Comparison of ENCODE assay signal across 10 cellular contexts in the genomic region with DNA sequence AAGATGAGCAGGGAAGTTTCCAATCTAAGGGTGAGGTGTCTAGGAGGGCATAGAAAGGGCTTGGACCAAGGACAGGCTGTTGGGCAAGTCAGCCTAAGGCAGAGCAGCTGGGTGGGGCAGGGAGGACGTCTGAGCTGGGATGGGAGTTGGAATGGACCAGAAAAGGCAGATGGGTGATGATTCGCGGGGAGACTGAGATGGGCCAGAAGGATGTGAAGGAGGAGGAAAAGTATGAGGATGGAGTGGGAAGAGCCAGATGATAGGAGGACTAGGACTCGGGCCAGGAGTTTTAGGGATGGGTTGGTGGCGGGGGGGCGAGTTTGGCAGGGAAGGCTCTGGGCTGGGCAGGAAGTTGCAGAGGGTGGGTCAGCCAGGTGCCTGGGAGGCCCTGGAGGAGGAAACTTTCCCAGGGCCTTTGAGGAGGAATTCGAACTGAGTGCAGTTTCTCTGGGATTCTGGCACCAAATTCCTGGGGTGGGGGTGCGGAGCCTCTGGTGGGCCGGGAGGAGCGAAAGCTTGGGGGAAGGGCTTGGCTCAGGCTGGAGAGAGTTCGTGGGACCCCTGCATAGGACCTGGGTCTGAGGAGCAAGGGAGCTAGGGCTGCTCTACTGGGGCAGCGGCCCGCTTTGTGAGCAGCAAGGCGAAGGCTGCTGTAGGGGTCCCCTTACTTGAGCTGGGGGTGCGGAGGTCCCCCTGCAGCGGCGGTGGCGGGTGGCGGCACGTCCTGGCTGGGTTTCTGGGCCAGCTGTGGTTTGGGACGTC. TPM values are rescaled to one million over a fixed set of nuclear protein-coding genes. Genes with fewer than 3 reads are reported as not detected.
DNase-seq lines count a peak whose midpoint lies in the region; ATAC-seq, FAIRE-seq and TF ChIP-seq lines count a peak whose summit lies in the region.
"Had no signal": no experiment of that assay in that cellular context is flagged by ENCODE, and none has a peak within 500 bp of the region (broad histone marks: within the 10 kb centered on the region; RNA-seq: fewer than 3 reads in every experiment).

No MANE protein-coding gene starts in this region.

- H3K27ac ChIP-seq in A549 (no peak overlapping the region), fibroblast of lung (ENCODE audit: insufficient read depth, low read length) (peak overlapping the region; percentile 84)
- H3K27ac ChIP-seq in naive thymus-derived CD4-positive, alpha-beta T cell (ENCODE audit: low read depth, low read length): no peak overlapping the region

- no peaks in the 10 kb centered on the region for H4K20me1 ChIP-seq in fibroblast of lung (ENCODE audit: control insufficient read depth, extremely low read depth, insufficient read depth, low read length)

- POLR2A ChIA-PET in A549 (lab: Yijun Ruan, JAX): no interaction called here
- POLR2A ChIA-PET in naive thymus-derived CD4-positive, alpha-beta T cell (lab: Charles Lee): interaction anchor here (1.1 kb wide), 1 partner anchor 8 kb away, joined by 3 read pairs; the partner anchor contains the start of gene TIMP1
- POLR2A ChIA-PET in activated CD4-positive, alpha-beta memory T cell treated with anti-CD3 and anti-CD28 coated beads, Interleukin-2, amount 10 ng/mL, durations not matched to agents 7 days and 5 days (lab: Charles Lee): no interaction called here

- peaks cover 4% of the 10 kb centered on the region; the same call in 1 of the 2 replicates for H3K36me3 ChIP-seq in MG63
- H3K36me3 ChIP-seq in fibroblast of lung (ENCODE audit: control insufficient read depth, insufficient read depth, low read length): no peaks in the 10 kb centered on the region
- peaks cover 0 to 31% (median 9%) of the 10 kb centered on the region in 3 experiments for H3K36me3 ChIP-seq in naive thymus-derived CD4-positive, alpha-beta T cell (ENCODE audit: control insufficient read depth in 2 of 3, insufficient read depth in 3 of 3, low read length in 3 of 3)

- H3K9me3 ChIP-seq in A549: no peaks in the 10 kb centered on the region
- no peaks in the 10 kb centered on the region for H3K9me3 ChIP-seq in MG63
- H3K9me3 ChIP-seq in fibroblast of lung (ENCODE audit: control insufficient read depth, insufficient read depth, low read depth, low read length): no peaks in the 10 kb centered on the region
- no peaks in the 10 kb centered on the region for H3K9me3 ChIP-seq in naive thymus-derived CD4-positive, alpha-beta T cell (ENCODE audit: control insufficient read depth in 2 of 3, low read length in 3 of 3)

- ATAC-seq in A549: peak; percentile 3 to 11; a peak in 3 of 6 replicates
- ATAC-seq in naive thymus-derived CD4-positive, alpha-beta T cell: no peak

- intact Hi-C loops in naive thymus-derived CD4-positive, alpha-beta T cell (cut with micrococcal nuclease): no loop called here

- CTCF ChIA-PET in A549 (lab: Yijun Ruan, JAX): no interaction called here
- CTCF ChIA-PET in naive thymus-derived CD4-positive, alpha-beta T cell (lab: Charles Lee): no interaction called here
- CTCF ChIA-PET in activated CD4-positive, alpha-beta memory T cell treated with anti-CD3 and anti-CD28 coated beads, Interleukin-2, amount 10 ng/mL, durations not matched to agents 7 days and 5 days (lab: Charles Lee): no interaction called here

- DNase-seq in A549 (ENCODE audit: low read depth in 1 of 2, low spot score in 1 of 2) (no peak), MG63 (peak; percentile 75), fibroblast of lung (ENCODE audit: low read depth in 2 of 2) (peak; percentile 61 to 69), SW 1271 (lab: John Stamatoyannopoulos, UW) (no peak), NCI-H2171 (lab: John Stamatoyannopoulos, UW) (no peak), DMS53 treated with DMSO at 0.1 percent for 48 hours (lab: John Stamatoyannopoulos, UW; ENCODE audit: unreplicated experiment) (no peak)
- no peak for DNase-seq in naive thymus-derived CD4-positive, alpha-beta T cell
- DNase-seq in activated CD4-positive, alpha-beta memory T cell treated with anti-CD3 and anti-CD28 coated beads, Interleukin-2, amount 10 ng/mL, durations not matched to agents 7 days and 5 days: no peak
- DNase-seq: DMS79, NCI-H526 had no signal

- peaks cover 7 to 18% (median 14%) of the 10 kb centered on the region in 7 donors for H3K4me1 Mint-ChIP-seq in naive thymus-derived CD4-positive, alpha-beta T cell
- H3K4me1 Mint-ChIP-seq in activated CD4-positive, alpha-beta memory T cell treated with anti-CD3 and anti-CD28 coated beads, Interleukin-2, amount 10 ng/mL, durations not matched to agents 7 days and 5 days: peaks cover 16% of the 10 kb centered on the region

- H2AFZ ChIP-seq in fibroblast of lung (ENCODE audit: low read length): no peak overlapping the region

- TF ChIP-seq CTCF in A549 (IDR thresholded peaks at IDR 0.05) (no peak), fibroblast of lung (conservative IDR thresholded peaks at IDR 0.05 in 1 of 2, IDR thresholded peaks at IDR 0.05 in 1 of 2; ENCODE audit: low read depth in 1 of 2, low read length in 2 of 2) (no peak)

- H3K27me3 ChIP-seq in MG63 (no peaks in the 10 kb centered on the region), fibroblast of lung (ENCODE audit: control insufficient read depth, insufficient read depth, low read length) (no peaks in the 10 kb centered on the region)
- no peaks in the 10 kb centered on the region for H3K27me3 ChIP-seq in naive thymus-derived CD4-positive, alpha-beta T cell (ENCODE audit: control insufficient read depth in 2 of 2, insufficient read depth in 2 of 2, low read length in 2 of 2)

- H3K36me3 Mint-ChIP-seq in naive thymus-derived CD4-positive, alpha-beta T cell: peaks cover 0 to 25% (median 11%) of the 10 kb centered on the region in 5 donors
- H3K36me3 Mint-ChIP-seq in activated CD4-positive, alpha-beta memory T cell treated with anti-CD3 and anti-CD28 coated beads, Interleukin-2, amount 10 ng/mL, durations not matched to agents 7 days and 5 days (ENCODE audit: low read depth): peaks cover 30% of the 10 kb centered on the region

- no peaks in the 10 kb centered on the region for H3K79me2 ChIP-seq in fibroblast of lung (ENCODE audit: control insufficient read depth, insufficient read depth, low read length)

- peak overlapping the region in 6 of 10 donors; percentile 25 to 65 (median 32) for H3K4me3 Mint-ChIP-seq in naive thymus-derived CD4-positive, alpha-beta T cell
- H3K4me3 Mint-ChIP-seq in activated CD4-positive, alpha-beta memory T cell treated with anti-CD3 and anti-CD28 coated beads, Interleukin-2, amount 10 ng/mL, durations not matched to agents 7 days and 5 days: no peak overlapping the region

- H3K4me2 ChIP-seq in A549 (no peak overlapping the region), fibroblast of lung (ENCODE audit: extremely low read depth, insufficient read depth, low read length) (peak overlapping the region; percentile 35)

- H3K9me3 Mint-ChIP-seq in naive thymus-derived CD4-positive, alpha-beta T cell: peaks cover 0 to 7% (median 0%) of the 10 kb centered on the region in 11 donors
- H3K9me3 Mint-ChIP-seq in activated CD4-positive, alpha-beta memory T cell treated with anti-CD3 and anti-CD28 coated beads, Interleukin-2, amount 10 ng/mL, durations not matched to agents 7 days and 5 days: no peaks in the 10 kb centered on the region

- peak overlapping the region; percentile 69 for H3K9ac ChIP-seq in fibroblast of lung (ENCODE audit: insufficient read depth, low read length)

- no peak for FAIRE-seq in A549 (lab: Jason Lieb, UNC)

- no peak for TF ChIP-seq RAD21 in A549 (conservative IDR thresholded peaks at IDR 0.05 in 1 of 2, IDR thresholded peaks at IDR 0.05 in 1 of 2)

- H3K4me3 ChIP-seq in A549: no peak overlapping the region
- no peak overlapping the region for H3K4me3 ChIP-seq in MG63
- H3K4me3 ChIP-seq in fibroblast of lung (replicated peaks in 1 of 4; ENCODE audit: control extremely low read depth in 1 of 4, insufficient read depth in 1 of 4, low read depth in 3 of 4, low read length in 4 of 4): peak overlapping the region in 2 of 4 experiments; percentile 14 to 37
- H3K4me3 ChIP-seq in naive thymus-derived CD4-positive, alpha-beta T cell (ENCODE audit: low read length): no peak overlapping the region

- H3K27ac Mint-ChIP-seq in naive thymus-derived CD4-positive, alpha-beta T cell: peak overlapping the region in 2 of 9 donors; percentile 54 to 77
- no peak overlapping the region for H3K27ac Mint-ChIP-seq in activated CD4-positive, alpha-beta memory T cell treated with anti-CD3 and anti-CD28 coated beads, Interleukin-2, amount 10 ng/mL, durations not matched to agents 7 days and 5 days

- no peak for TF ChIP-seq POLR2A in A549 (IDR thresholded peaks at IDR 0.05; ENCODE audit: low read length)

- no peak for TF ChIP-seq EP300 in A549 (IDR thresholded peaks at IDR 0.05)

- peaks cover 0 to 4% (median 0%) of the 10 kb centered on the region in 5 donors for H3K27me3 Mint-ChIP-seq in naive thymus-derived CD4-positive, alpha-beta T cell
- H3K27me3 Mint-ChIP-seq in activated CD4-positive, alpha-beta memory T cell treated with anti-CD3 and anti-CD28 coated beads, Interleukin-2, amount 10 ng/mL, durations not matched to agents 7 days and 5 days: no peaks in the 10 kb centered on the region

- H3K4me1 ChIP-seq in A549 (peaks cover 11% of the 10 kb centered on the region; the same call in 1 of the 3 replicates), fibroblast of lung (ENCODE audit: control insufficient read depth, extremely low read depth, insufficient read depth, low read length) (peaks cover 7% of the 10 kb centered on the region)
- H3K4me1 ChIP-seq in naive thymus-derived CD4-positive, alpha-beta T cell (ENCODE audit: control insufficient read depth in 2 of 2, insufficient read depth in 2 of 2, low read length in 2 of 2): peaks cover 0 to 9% of the 10 kb centered on the region in 2 donors

- WGBS in A549 (ENCODE audit: missing lambda C conversion rate): 60% methylated on average over 10 of the region's 21 CpGs

RNA-seq across cellular contexts. Expression of gene TIMP1, which starts 8.7 kb away (rescaled TPM):
- polyA plus RNA-seq in A549 (2011; rRNA removed) (83.2 and 131 TPM in 2 replicates), A549 (2017; fragmentation: RNase III; extraction: RNeasy Plus Mini Kit Qiagen cat#74134 plus additional on column Dnase treatment) (139 to 150 TPM (median 144 TPM) in 3 replicates), fibroblast of lung (1,117 and 2,877 TPM in 2 replicates)
- 152 and 170 TPM in 2 replicates for polyA plus RNA-seq in A549 (2012; cell fraction: cytosol; rRNA removed)
- polyA plus RNA-seq in A549 (2012; cell fraction: nucleus; rRNA removed): 196 and 199 TPM in 2 replicates
- 262 and 323 TPM in 2 replicates for polyA minus RNA-seq in A549 (2011; rRNA and poly(A)+ RNA removed)
- 162 and 333 TPM in 2 replicates for total RNA-seq in MG63 (2014; rRNA removed; shearing (Covaris generic); ENCODE audit: low replicate concordance)
- total RNA-seq in fibroblast of lung: 460 and 845 TPM in 2 replicates
- polyA plus RNA-seq in fibroblast of lung (2012): 1,728 and 3,544 TPM in 2 replicates
- 4,396 and 5,420 TPM in 2 replicates for polyA minus RNA-seq in fibroblast of lung (ENCODE audit: low replicate concordance)
- 100 to 1,000 TPM in 2 of 5 experiments, 10 to 100 TPM in 3; 47.0 to 117 (median 85.2) TPM for total RNA-seq in naive thymus-derived CD4-positive, alpha-beta T cell
- 10 to 100 TPM; 70.5 to 99.1 TPM for polyA plus RNA-seq in naive thymus-derived CD4-positive, alpha-beta T cell
- 100 to 1,000 TPM; 183 to 198 TPM for total RNA-seq in activated CD4-positive, alpha-beta memory T cell treated with anti-CD3 and anti-CD28 coated beads, Interleukin-2, amount 10 ng/mL, durations not matched to agents 7 days and 5 days

RNA-seq across cellular contexts. Expression of gene ARAF, which starts 12.5 kb away (rescaled TPM):
- 37.9 and 60.7 TPM in 2 replicates for polyA plus RNA-seq in A549 (2011; rRNA removed)
- 67.7 and 75.6 TPM in 2 replicates for polyA plus RNA-seq in A549 (2012; cell fraction: cytosol; rRNA removed)
- 145 and 169 TPM in 2 replicates for polyA plus RNA-seq in A549 (2012; cell fraction: nucleus; rRNA removed)
- polyA plus RNA-seq in A549 (2017; fragmentation: RNase III; extraction: RNeasy Plus Mini Kit Qiagen cat#74134 plus additional on column Dnase treatment): 47.2 to 49.0 TPM (median 47.4 TPM) in 3 replicates
- polyA minus RNA-seq in A549 (2011; rRNA and poly(A)+ RNA removed): 93.8 and 120 TPM in 2 replicates
- total RNA-seq in MG63 (2014; rRNA removed; shearing (Covaris generic); ENCODE audit: low replicate concordance): 2.0 and 9.3 TPM in 2 replicates
- total RNA-seq in fibroblast of lung: 10.3 and 14.4 TPM in 2 replicates
- polyA plus RNA-seq in fibroblast of lung: 40.9 and 48.8 TPM in 2 replicates
- polyA plus RNA-seq in fibroblast of lung (2012): 40.2 and 48.0 TPM in 2 replicates
- 150 and 194 TPM in 2 replicates for polyA minus RNA-seq in fibroblast of lung (ENCODE audit: low replicate concordance)
- total RNA-seq in naive thymus-derived CD4-positive, alpha-beta T cell: 100 to 1,000 TPM in 4 of 5 experiments, 10 to 100 TPM in 1; 87.3 to 130 (median 118) TPM
- 100 to 1,000 TPM in 1 of 2 donors, 10 to 100 TPM in 1; 74.7 to 102 TPM for polyA plus RNA-seq in naive thymus-derived CD4-positive, alpha-beta T cell
- 10 to 100 TPM; 72.6 to 75.4 TPM for total RNA-seq in activated CD4-positive, alpha-beta memory T cell treated with anti-CD3 and anti-CD28 coated beads, Interleukin-2, amount 10 ng/mL, durations not matched to agents 7 days and 5 days

RNA-seq across cellular contexts. Expression of gene SYN1, which starts 46.1 kb away (rescaled TPM):
- polyA plus RNA-seq in A549 (2011; rRNA removed) (not detected in 2 replicates), A549 (2017; fragmentation: RNase III; extraction: RNeasy Plus Mini Kit Qiagen cat#74134 plus additional on column Dnase treatment) (0.05 to 0.21 TPM (median 0.14 TPM) in 3 replicates), fibroblast of lung (0.56 and 1.4 TPM in 2 replicates)
- 0.01 TPM in 2 replicates for polyA plus RNA-seq in A549 (2012; cell fraction: cytosol; rRNA removed)
- 0.01 TPM in 1 of 2 replicates, not detected in the other for polyA plus RNA-seq in A549 (2012; cell fraction: nucleus; rRNA removed)
- polyA minus RNA-seq in A549 (2011; rRNA and poly(A)+ RNA removed): not detected in 2 replicates
- total RNA-seq in MG63 (2014; rRNA removed; shearing (Covaris generic); ENCODE audit: low replicate concordance): 0.26 TPM in 1 of 2 replicates, not detected in the other
- total RNA-seq in fibroblast of lung: under 0.01 and 0.17 TPM in 2 replicates
- 1.0 and 1.9 TPM in 2 replicates for polyA plus RNA-seq in fibroblast of lung (2012)
- polyA minus RNA-seq in fibroblast of lung (ENCODE audit: low replicate concordance): 2.2 and 11.2 TPM in 2 replicates
- total RNA-seq in naive thymus-derived CD4-positive, alpha-beta T cell: 1 to 10 TPM in 2 of 5 experiments, under 1 TPM in 3; 0.24 to 1.5 (median 0.97) TPM
- under 1 TPM; 0.58 to 0.74 TPM for polyA plus RNA-seq in naive thymus-derived CD4-positive, alpha-beta T cell
- total RNA-seq in activated CD4-positive, alpha-beta memory T cell treated with anti-CD3 and anti-CD28 coated beads, Interleukin-2, amount 10 ng/mL, durations not matched to agents 7 days and 5 days: under 1 TPM; 0.18 to 0.40 TPM

RNA-seq across cellular contexts. Expression of gene CFP, which starts 56.2 kb away (rescaled TPM):
- polyA plus RNA-seq in A549 (2011; rRNA removed) (0.14 and 0.15 TPM in 2 replicates), A549 (2017; fragmentation: RNase III; extraction: RNeasy Plus Mini Kit Qiagen cat#74134 plus additional on column Dnase treatment) (0.49 to 0.91 TPM (median 0.54 TPM) in 3 replicates), fibroblast of lung (0.08 and 0.17 TPM in 2 replicates)
- polyA plus RNA-seq in A549 (2012; cell fraction: cytosol; rRNA removed): 0.30 and 0.34 TPM in 2 replicates
- 1.3 and 1.5 TPM in 2 replicates for polyA plus RNA-seq in A549 (2012; cell fraction: nucleus; rRNA removed)
- polyA minus RNA-seq in A549 (2011; rRNA and poly(A)+ RNA removed): 0.21 and 0.34 TPM in 2 replicates
- total RNA-seq in MG63 (2014; rRNA removed; shearing (Covaris generic); ENCODE audit: low replicate concordance): not detected in 2 replicates
- under 0.01 and 0.17 TPM in 2 replicates for total RNA-seq in fibroblast of lung
- polyA plus RNA-seq in fibroblast of lung (2012): 0.52 and 0.71 TPM in 2 replicates
- not detected in 2 replicates for polyA minus RNA-seq in fibroblast of lung (ENCODE audit: low replicate concordance)
- total RNA-seq in naive thymus-derived CD4-positive, alpha-beta T cell: 100 to 1,000 TPM in 1 of 5 experiments, 10 to 100 TPM in 4; 32.8 to 164 (median 43.9) TPM
- polyA plus RNA-seq in naive thymus-derived CD4-positive, alpha-beta T cell: 10 to 100 TPM; 19.4 to 20.1 TPM
- 10 to 100 TPM; 15.7 to 18.6 TPM for total RNA-seq in activated CD4-positive, alpha-beta memory T cell treated with anti-CD3 and anti-CD28 coated beads, Interleukin-2, amount 10 ng/mL, durations not matched to agents 7 days and 5 days

Comparison
In these comparisons a context has a peak if more than half of its experiments do, and no peak if none do; other contexts are left out.
1. DNase-seq: peak in MG63 (single experiment) and fibroblast of lung (2 of 2); none in A549 (0 of 2), naive thymus-derived CD4-positive, alpha-beta T cell (0 of 9), SW 1271 (0 of 2), NCI-H2171 (single experiment), DMS53 treated with DMSO at 0.1 percent for 48 hours (single experiment) and activated CD4-positive, alpha-beta memory T cell treated with anti-CD3 and anti-CD28 coated beads, Interleukin-2, amount 10 ng/mL, durations not matched to agents 7 days and 5 days (single experiment).